1 cellular context compared by ENCODE assay signal in the genomic region with DNA sequence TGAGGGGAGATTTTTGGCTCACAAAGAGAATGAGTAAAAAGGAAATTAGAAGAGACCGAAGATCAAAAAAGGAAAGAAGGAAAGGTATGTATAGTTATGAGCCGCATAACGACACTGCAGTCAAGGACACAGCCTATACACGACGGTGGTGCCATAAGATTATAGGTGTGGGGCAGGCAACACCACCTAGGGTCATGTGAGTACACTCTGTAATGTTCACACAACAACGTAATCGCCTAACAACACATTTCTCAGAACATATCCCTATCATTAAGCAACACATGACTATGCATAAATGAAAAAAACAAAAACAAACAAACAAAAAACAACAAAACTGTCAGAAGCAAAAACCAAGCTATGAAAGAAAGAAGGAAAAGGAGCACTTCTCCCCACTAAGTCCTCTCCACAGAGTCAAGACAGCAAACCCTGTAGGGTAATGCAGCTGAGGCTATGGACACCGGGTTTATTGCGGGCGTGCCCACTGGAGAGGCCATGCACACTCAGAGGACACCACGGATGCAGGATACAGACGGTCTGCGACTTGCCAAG.
TF ChIP-seq lines count a peak whose summit lies in the region.

No MANE protein-coding gene starts in this region.

TF ChIP-seq in K562, 482 proteins besides CTCF, POLR2A, EP300 and RAD21 (continued from another document and continues in another):
- TF ChIP-seq, protein P1, sequence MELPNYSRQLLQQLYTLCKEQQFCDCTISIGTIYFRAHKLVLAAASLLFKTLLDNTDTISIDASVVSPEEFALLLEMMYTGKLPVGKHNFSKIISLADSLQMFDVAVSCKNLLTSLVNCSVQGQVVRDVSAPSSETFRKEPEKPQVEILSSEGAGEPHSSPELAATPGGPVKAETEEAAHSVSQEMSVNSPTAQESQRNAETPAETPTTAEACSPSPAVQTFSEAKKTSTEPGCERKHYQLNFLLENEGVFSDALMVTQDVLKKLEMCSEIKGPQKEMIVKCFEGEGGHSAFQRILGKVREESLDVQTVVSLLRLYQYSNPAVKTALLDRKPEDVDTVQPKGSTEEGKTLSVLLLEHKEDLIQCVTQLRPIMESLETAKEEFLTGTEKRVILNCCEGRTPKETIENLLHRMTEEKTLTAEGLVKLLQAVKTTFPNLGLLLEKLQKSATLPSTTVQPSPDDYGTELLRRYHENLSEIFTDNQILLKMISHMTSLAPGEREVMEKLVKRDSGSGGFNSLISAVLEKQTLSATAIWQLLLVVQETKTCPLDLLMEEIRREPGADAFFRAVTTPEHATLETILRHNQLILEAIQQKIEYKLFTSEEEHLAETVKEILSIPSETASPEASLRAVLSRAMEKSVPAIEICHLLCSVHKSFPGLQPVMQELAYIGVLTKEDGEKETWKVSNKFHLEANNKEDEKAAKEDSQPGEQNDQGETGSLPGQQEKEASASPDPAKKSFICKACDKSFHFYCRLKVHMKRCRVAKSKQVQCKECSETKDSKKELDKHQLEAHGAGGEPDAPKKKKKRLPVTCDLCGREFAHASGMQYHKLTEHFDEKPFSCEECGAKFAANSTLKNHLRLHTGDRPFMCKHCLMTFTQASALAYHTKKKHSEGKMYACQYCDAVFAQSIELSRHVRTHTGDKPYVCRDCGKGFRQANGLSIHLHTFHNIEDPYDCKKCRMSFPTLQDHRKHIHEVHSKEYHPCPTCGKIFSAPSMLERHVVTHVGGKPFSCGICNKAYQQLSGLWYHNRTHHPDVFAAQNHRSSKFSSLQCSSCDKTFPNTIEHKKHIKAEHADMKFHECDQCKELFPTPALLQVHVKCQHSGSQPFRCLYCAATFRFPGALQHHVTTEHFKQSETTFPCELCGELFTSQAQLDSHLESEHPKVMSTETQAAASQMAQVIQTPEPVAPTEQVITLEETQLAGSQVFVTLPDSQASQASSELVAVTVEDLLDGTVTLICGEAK (IDR thresholded peaks at IDR 0.05): 0 out of 2 replicates have a peak, but pooled peaks have one; percentile 47
- TF ChIP-seq, protein P1 (CRISPR knock-in tag; IDR thresholded peaks at IDR 0.05): no peak
- TF ChIP-seq FOXM1 (IDR thresholded peaks at IDR 0.05; ENCODE audit: low read depth) (no peak), FOXM1 (CRISPR knock-in tag; IDR thresholded peaks at IDR 0.05; ENCODE audit: low read depth) (no peak), ZFP30 (CRISPR knock-in tag; IDR thresholded peaks at IDR 0.05; ENCODE audit: borderline replicate concordance) (no peak), ZBTB17 (CRISPR knock-in tag; IDR thresholded peaks at IDR 0.05) (no peak), NR4A1 (CRISPR knock-in tag; IDR thresholded peaks at IDR 0.05) (no peak), NR4A1 (tag; IDR thresholded peaks at IDR 0.05) (no peak), ZNF699 (CRISPR knock-in tag; IDR thresholded peaks at IDR 0.05; ENCODE audit: insufficient replicate concordance) (no peak), NR3C1 (CRISPR knock-in tag; IDR thresholded peaks at IDR 0.05) (no peak), SAFB2 (IDR thresholded peaks at IDR 0.05; ENCODE audit: borderline replicate concordance, low read depth, low read length, severe bottlenecking) (no peak), FOS (IDR thresholded peaks at IDR 0.05; ENCODE audit: extremely low read depth, insufficient read length) (no peak), ARNT (IDR thresholded peaks at IDR 0.05) (0 out of 4 replicates have a peak, but pooled peaks of 1 of the 2 experiments have one; percentile 16), ZEB2 (IDR thresholded peaks at IDR 0.05) (peak; percentile 82), NFE2L1 (tag; IDR thresholded peaks at IDR 0.05; ENCODE audit: borderline replicate concordance, low read depth) (peak; percentile 32; the same call in 1 of the 2 replicates), DDX20 (tag; IDR thresholded peaks at IDR 0.05; ENCODE audit: low read depth) (no peak), SMAD4 (CRISPR knock-in tag; conservative IDR thresholded peaks at IDR 0.05) (no peak), LEF1 (IDR thresholded peaks at IDR 0.05) (no peak; the same call in none of the 2 replicates), SRSF1 (IDR thresholded peaks at IDR 0.05; ENCODE audit: low read depth, low read length) (no peak), ZNF695 (CRISPR knock-in tag; IDR thresholded peaks at IDR 0.05) (no peak), EGR1 (conservative IDR thresholded peaks at IDR 0.05) (no peak), RBM14 (IDR thresholded peaks at IDR 0.05; ENCODE audit: borderline replicate concordance, insufficient read depth, low read depth, low read length) (no peak), DIDO1 (tag; IDR thresholded peaks at IDR 0.05; ENCODE audit: low read depth) (no peak), ZNF57 (CRISPR knock-in tag; IDR thresholded peaks at IDR 0.05) (no peak), CXXC5 (CRISPR knock-in tag; IDR thresholded peaks at IDR 0.05) (peak; percentile 26; the same call in 1 of the 2 replicates), SNRNP70 (optimal IDR thresholded peaks at IDR 0.05; ENCODE audit: low read depth, low read length) (no peak), SMARCC2 (IDR thresholded peaks at IDR 0.05; ENCODE audit: low read depth) (peak; percentile 75), U2AF2 (optimal IDR thresholded peaks at IDR 0.05; ENCODE audit: low read depth, low read length) (no peak), ZNF589 (CRISPR knock-in tag; IDR thresholded peaks at IDR 0.05; ENCODE audit: low read depth) (no peak), CHD2 (IDR thresholded peaks at IDR 0.05; ENCODE audit: low read depth, low read length) (no peak), GABPB1 (CRISPR knock-in tag; IDR thresholded peaks at IDR 0.05) (no peak)
- TF ChIP-seq, protein P2, sequence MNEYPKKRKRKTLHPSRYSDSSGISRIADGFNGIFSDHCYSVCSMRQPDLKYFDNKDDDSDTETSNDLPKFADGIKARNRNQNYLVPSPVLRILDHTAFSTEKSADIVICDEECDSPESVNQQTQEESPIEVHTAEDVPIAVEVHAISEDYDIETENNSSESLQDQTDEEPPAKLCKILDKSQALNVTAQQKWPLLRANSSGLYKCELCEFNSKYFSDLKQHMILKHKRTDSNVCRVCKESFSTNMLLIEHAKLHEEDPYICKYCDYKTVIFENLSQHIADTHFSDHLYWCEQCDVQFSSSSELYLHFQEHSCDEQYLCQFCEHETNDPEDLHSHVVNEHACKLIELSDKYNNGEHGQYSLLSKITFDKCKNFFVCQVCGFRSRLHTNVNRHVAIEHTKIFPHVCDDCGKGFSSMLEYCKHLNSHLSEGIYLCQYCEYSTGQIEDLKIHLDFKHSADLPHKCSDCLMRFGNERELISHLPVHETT (CRISPR knock-in tag; conservative IDR thresholded peaks at IDR 0.05 in 1 of 2, IDR thresholded peaks at IDR 0.05 in 1 of 2): no peak
- TF ChIP-seq, protein P3, sequence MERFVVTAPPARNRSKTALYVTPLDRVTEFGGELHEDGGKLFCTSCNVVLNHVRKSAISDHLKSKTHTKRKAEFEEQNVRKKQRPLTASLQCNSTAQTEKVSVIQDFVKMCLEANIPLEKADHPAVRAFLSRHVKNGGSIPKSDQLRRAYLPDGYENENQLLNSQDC (CRISPR knock-in tag; IDR thresholded peaks at IDR 0.05): no peak
- TF ChIP-seq, protein P4, sequence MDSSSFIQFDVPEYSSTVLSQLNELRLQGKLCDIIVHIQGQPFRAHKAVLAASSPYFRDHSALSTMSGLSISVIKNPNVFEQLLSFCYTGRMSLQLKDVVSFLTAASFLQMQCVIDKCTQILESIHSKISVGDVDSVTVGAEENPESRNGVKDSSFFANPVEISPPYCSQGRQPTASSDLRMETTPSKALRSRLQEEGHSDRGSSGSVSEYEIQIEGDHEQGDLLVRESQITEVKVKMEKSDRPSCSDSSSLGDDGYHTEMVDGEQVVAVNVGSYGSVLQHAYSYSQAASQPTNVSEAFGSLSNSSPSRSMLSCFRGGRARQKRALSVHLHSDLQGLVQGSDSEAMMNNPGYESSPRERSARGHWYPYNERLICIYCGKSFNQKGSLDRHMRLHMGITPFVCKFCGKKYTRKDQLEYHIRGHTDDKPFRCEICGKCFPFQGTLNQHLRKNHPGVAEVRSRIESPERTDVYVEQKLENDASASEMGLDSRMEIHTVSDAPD (CRISPR knock-in tag; IDR thresholded peaks at IDR 0.05): no peak
- TF ChIP-seq, protein P5, sequence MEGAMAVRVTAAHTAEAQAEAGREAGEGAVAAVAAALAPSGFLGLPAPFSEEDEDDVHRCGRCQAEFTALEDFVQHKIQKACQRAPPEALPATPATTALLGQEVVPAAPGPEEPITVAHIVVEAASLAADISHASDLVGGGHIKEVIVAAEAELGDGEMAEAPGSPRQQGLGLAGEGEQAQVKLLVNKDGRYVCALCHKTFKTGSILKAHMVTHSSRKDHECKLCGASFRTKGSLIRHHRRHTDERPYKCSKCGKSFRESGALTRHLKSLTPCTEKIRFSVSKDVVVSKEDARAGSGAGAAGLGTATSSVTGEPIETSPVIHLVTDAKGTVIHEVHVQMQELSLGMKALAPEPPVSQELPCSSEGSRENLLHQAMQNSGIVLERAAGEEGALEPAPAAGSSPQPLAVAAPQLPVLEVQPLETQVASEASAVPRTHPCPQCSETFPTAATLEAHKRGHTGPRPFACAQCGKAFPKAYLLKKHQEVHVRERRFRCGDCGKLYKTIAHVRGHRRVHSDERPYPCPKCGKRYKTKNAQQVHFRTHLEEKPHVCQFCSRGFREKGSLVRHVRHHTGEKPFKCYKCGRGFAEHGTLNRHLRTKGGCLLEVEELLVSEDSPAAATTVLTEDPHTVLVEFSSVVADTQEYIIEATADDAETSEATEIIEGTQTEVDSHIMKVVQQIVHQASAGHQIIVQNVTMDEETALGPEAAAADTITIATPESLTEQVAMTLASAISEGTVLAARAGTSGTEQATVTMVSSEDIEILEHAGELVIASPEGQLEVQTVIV (CRISPR knock-in tag; IDR thresholded peaks at IDR 0.05; ENCODE audit: borderline replicate concordance): no peak
- TF ChIP-seq, protein P6, sequence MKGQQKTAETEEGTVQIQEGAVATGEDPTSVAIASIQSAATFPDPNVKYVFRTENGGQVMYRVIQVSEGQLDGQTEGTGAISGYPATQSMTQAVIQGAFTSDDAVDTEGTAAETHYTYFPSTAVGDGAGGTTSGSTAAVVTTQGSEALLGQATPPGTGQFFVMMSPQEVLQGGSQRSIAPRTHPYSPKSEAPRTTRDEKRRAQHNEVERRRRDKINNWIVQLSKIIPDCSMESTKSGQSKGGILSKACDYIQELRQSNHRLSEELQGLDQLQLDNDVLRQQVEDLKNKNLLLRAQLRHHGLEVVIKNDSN (CRISPR knock-in tag; IDR thresholded peaks at IDR 0.05): no peak
- TF ChIP-seq, protein P7, sequence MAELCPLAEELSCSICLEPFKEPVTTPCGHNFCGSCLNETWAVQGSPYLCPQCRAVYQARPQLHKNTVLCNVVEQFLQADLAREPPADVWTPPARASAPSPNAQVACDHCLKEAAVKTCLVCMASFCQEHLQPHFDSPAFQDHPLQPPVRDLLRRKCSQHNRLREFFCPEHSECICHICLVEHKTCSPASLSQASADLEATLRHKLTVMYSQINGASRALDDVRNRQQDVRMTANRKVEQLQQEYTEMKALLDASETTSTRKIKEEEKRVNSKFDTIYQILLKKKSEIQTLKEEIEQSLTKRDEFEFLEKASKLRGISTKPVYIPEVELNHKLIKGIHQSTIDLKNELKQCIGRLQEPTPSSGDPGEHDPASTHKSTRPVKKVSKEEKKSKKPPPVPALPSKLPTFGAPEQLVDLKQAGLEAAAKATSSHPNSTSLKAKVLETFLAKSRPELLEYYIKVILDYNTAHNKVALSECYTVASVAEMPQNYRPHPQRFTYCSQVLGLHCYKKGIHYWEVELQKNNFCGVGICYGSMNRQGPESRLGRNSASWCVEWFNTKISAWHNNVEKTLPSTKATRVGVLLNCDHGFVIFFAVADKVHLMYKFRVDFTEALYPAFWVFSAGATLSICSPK (IDR thresholded peaks at IDR 0.05; ENCODE audit: borderline replicate concordance): no peak
- TF ChIP-seq, protein P8, sequence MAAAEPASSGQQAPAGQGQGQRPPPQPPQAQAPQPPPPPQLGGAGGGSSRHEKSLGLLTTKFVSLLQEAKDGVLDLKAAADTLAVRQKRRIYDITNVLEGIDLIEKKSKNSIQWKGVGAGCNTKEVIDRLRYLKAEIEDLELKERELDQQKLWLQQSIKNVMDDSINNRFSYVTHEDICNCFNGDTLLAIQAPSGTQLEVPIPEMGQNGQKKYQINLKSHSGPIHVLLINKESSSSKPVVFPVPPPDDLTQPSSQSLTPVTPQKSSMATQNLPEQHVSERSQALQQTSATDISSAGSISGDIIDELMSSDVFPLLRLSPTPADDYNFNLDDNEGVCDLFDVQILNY (CRISPR knock-in tag; IDR thresholded peaks at IDR 0.05): no peak
- TF ChIP-seq, protein P9, sequence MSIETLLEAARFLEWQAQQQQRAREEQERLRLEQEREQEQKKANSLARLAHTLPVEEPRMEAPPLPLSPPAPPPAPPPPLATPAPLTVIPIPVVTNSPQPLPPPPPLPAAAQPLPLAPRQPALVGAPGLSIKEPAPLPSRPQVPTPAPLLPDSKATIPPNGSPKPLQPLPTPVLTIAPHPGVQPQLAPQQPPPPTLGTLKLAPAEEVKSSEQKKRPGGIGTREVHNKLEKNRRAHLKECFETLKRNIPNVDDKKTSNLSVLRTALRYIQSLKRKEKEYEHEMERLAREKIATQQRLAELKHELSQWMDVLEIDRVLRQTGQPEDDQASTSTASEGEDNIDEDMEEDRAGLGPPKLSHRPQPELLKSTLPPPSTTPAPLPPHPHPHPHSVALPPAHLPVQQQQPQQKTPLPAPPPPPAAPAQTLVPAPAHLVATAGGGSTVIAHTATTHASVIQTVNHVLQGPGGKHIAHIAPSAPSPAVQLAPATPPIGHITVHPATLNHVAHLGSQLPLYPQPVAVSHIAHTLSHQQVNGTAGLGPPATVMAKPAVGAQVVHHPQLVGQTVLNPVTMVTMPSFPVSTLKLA (conservative IDR thresholded peaks at IDR 0.05): no peak
